Comparison of ENCODE assay signal across 8 cellular contexts in the genomic region with DNA sequence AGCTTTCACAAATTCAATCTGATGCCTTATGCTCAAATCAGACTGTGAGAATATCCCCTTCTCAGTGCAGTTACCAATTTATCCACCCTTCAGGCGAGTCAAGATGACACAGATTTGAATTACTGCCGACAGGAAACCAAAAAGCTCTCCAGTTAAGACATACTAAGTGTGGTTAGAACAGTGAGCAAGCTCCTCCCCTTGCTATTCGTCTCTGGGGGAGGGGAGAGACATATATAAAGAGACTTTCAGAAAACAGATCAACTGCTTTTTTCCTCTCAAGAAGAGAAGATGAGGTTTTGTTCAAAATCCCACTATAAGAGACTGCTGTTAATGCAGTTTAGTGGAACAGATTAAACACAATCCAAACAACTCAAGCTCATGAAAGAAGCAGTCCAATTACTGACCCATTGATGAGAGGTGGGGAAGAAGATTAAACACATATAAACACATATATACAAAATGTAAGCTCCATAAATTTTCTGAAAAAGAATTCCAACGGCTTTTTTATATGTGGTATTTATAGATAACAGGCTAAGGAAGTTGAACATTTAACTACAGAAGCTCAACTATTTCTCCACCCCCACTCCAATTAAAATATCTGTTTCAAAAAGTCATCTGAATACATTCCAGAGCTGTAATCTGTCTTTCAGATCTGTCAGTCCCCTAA.
DNase-seq lines count a peak whose midpoint lies in the region; ATAC-seq and TF ChIP-seq lines count a peak whose summit lies in the region.

No MANE protein-coding gene starts in this region.

- H3T11ph ChIP-seq in H9 (ENCODE audit: low read length), result no peak overlapping the region

- H3K27ac Mint-ChIP-seq in H9, result peak overlapping the region; percentile 89 to 97 (median 95)

- no peak overlapping the region for H3K14ac ChIP-seq in H9 (ENCODE audit: insufficient read depth, low read length)

- H2BK5ac ChIP-seq in H9 (ENCODE audit: insufficient read length, low read length), result no peak overlapping the region

- H3K18ac ChIP-seq in H9 (ENCODE audit: insufficient read length, low read depth, low read length), result no peak overlapping the region

- no peaks in the 10 kb centered on the region for H3K9me2 ChIP-seq in DOHH2 (replicated peaks; ENCODE audit: control insufficient read depth, low read length)

- no peak overlapping the region for H2BK20ac ChIP-seq in H9 (ENCODE audit: low read depth, low read length, poor library complexity, severe bottlenecking)

- H2BK12ac ChIP-seq in H9 (ENCODE audit: insufficient read length, low read depth, low read length), result no peak overlapping the region

- peaks cover 42% of the 10 kb centered on the region for H3K79me2 ChIP-seq in DOHH2 (ENCODE audit: control insufficient read depth, low read length)
- H3K79me2 ChIP-seq in H9 (ENCODE audit: insufficient read depth, low read length), result no peaks in the 10 kb centered on the region
- peaks cover 52% of the 10 kb centered on the region for H3K79me2 ChIP-seq in smooth muscle cell (ENCODE audit: low read depth)

- H3F3A ChIP-seq in DOHH2 (ENCODE audit: control insufficient read depth, insufficient read depth) (peaks cover 18% of the 10 kb centered on the region), smooth muscle cell (ENCODE audit: low read depth) (peaks cover 14% of the 10 kb centered on the region)

- no peak overlapping the region for H3K4ac ChIP-seq in H9 (ENCODE audit: low read depth, low read length)

- H3K27me3 Mint-ChIP-seq in H9 (ENCODE audit: low read depth), result no peaks in the 10 kb centered on the region

- H4K91ac ChIP-seq in H9 (ENCODE audit: insufficient read length, low read depth, low read length), result no peak overlapping the region

- H4K8ac ChIP-seq in H9 (replicated peaks; ENCODE audit: insufficient read length, low read depth, low read length), result no peak overlapping the region

- H3K27ac ChIP-seq in DOHH2 (ENCODE audit: low read depth, low read length) (peak overlapping the region; percentile 77), H9 (ENCODE audit: insufficient read length, low read depth, low read length) (no peak overlapping the region), smooth muscle cell (ENCODE audit: low read depth) (peak overlapping the region; percentile 97)

- ATAC-seq in HG03571 (IDR thresholded peaks at IDR 0.05; ENCODE audit: unreplicated experiment), result no peak

- H3K36me3 Mint-ChIP-seq in H9 (ENCODE audit: insufficient read depth in 1 of 3, low read depth in 3 of 3), result peaks cover 6 to 13% (median 8%) of the 10 kb centered on the region in 3 experiments

- no peak overlapping the region for H2BK120ac ChIP-seq in H9 (ENCODE audit: low read depth, low read length, poor library complexity, severe bottlenecking)

- H3K9me3 Mint-ChIP-seq in H9, result peaks cover 12 to 14% of the 10 kb centered on the region in 2 experiments

- H2AFZ ChIP-seq in H9 (ENCODE audit: low read length) (no peak overlapping the region), smooth muscle cell (ENCODE audit: low read depth) (no peak overlapping the region)

- peak overlapping the region; percentile 67 for H3K4me3 ChIP-seq in DOHH2 (ENCODE audit: low read length)
- H3K4me3 ChIP-seq in NT2/D1 (ENCODE audit: insufficient read length, low read depth), result peak overlapping the region; percentile 8
- peak overlapping the region; percentile 49 for H3K4me3 ChIP-seq in smooth muscle cell

- H3K27me3 ChIP-seq in DOHH2 (ENCODE audit: control insufficient read depth, low read length) (no peaks in the 10 kb centered on the region), H9 (ENCODE audit: insufficient read depth, low read length) (no peaks in the 10 kb centered on the region), NT2/D1 (ENCODE audit: insufficient read depth, insufficient read length) (no peaks in the 10 kb centered on the region), smooth muscle cell (ENCODE audit: low read depth) (no peaks in the 10 kb centered on the region)

- H3K9me3 ChIP-seq in DOHH2 (ENCODE audit: control insufficient read depth, insufficient read depth, low read length) (no peaks in the 10 kb centered on the region), H9 (ENCODE audit: control insufficient read depth, low read depth, low read length) (no peaks in the 10 kb centered on the region), NT2/D1 (ENCODE audit: insufficient read depth, low read length) (no peaks in the 10 kb centered on the region), smooth muscle cell (replicated peaks; ENCODE audit: low read depth) (no peaks in the 10 kb centered on the region)

- no peak for TF ChIP-seq CTCF in DOHH2 (IDR thresholded peaks at IDR 0.05; ENCODE audit: low read depth, low read length, poor library complexity, severe bottlenecking)
- TF ChIP-seq CTCF in H9 (conservative IDR thresholded peaks at IDR 0.05), result no peak
- TF ChIP-seq CTCF in smooth muscle cell (IDR thresholded peaks at IDR 0.05; ENCODE audit: borderline replicate concordance, insufficient read depth, poor library complexity, severe bottlenecking), result no peak

- no peak for DNase-seq in H9
- no peak for DNase-seq in NT2/D1 (ENCODE audit: low read depth, low spot score)
- DNase-seq in activated T-helper 9 cell treated with anti-CD3 and anti-CD28 coated beads, Interleukin-2, amount 50 U/mL, for 16 hours (ENCODE audit: low read depth), result peak; percentile 22
- DNase-seq in glomerular visceral epithelial cell (ENCODE audit: extremely low spot score), result peak; percentile 59
- DNase-seq in smooth muscle cell (lab: John Stamatoyannopoulos, UW; ENCODE audit: unreplicated experiment), result no peak
- DNase-seq in mesenteric fat pad (ENCODE audit: low spot score), result no peak

- H2AK5ac ChIP-seq in H9 (ENCODE audit: insufficient read length, low read length), result no peak overlapping the region

- H3K4me1 ChIP-seq in DOHH2 (ENCODE audit: control insufficient read depth, low read length) (peaks cover 57% of the 10 kb centered on the region), H9 (ENCODE audit: insufficient read depth, low read length) (peaks cover 3% of the 10 kb centered on the region; the same call in 1 of the 2 replicates), NT2/D1 (ENCODE audit: insufficient read depth, insufficient read length) (no peaks in the 10 kb centered on the region), smooth muscle cell (ENCODE audit: low read depth) (peaks cover 30% of the 10 kb centered on the region)

- no peak overlapping the region for H3K56ac ChIP-seq in H9 (ENCODE audit: insufficient read length, low read depth, low read length)

- H3K36me3 ChIP-seq in DOHH2 (ENCODE audit: control insufficient read depth, low read length), result no peaks in the 10 kb centered on the region; the same call in 1 of the 2 replicates
- no peaks in the 10 kb centered on the region for H3K36me3 ChIP-seq in NT2/D1 (ENCODE audit: insufficient read depth, insufficient read length, low read length)
- no peaks in the 10 kb centered on the region for H3K36me3 ChIP-seq in smooth muscle cell (ENCODE audit: low read depth)

- peak overlapping the region in 1 of 2 experiments; percentile 66; a peak in 1 of 5 replicates for H3K4me3 Mint-ChIP-seq in H9

- H2BK15ac ChIP-seq in H9 (ENCODE audit: low read depth, low read length), result no peak overlapping the region

- no peaks in the 10 kb centered on the region for H3K23me2 ChIP-seq in H9 (ENCODE audit: insufficient read length, low read depth, low read length, poor library complexity, severe bottlenecking)

- H4K20me1 ChIP-seq in DOHH2 (ENCODE audit: control insufficient read depth, insufficient read depth, low read depth, low read length) (no peaks in the 10 kb centered on the region), H9 (ENCODE audit: control insufficient read depth, insufficient read depth, insufficient read length) (no peaks in the 10 kb centered on the region), smooth muscle cell (ENCODE audit: low read depth) (peaks cover 6% of the 10 kb centered on the region)

- no peak overlapping the region for H3K23ac ChIP-seq in H9 (ENCODE audit: insufficient read length, low read depth, low read length)

- H3K9ac ChIP-seq in H9 (ENCODE audit: extremely low read depth, insufficient read length, low read length), result no peak overlapping the region
- H3K9ac ChIP-seq in NT2/D1 (ENCODE audit: insufficient read length, low read depth), result peak overlapping the region; percentile 51
- peak overlapping the region; percentile 77 for H3K9ac ChIP-seq in smooth muscle cell (ENCODE audit: low read depth)

- peaks cover 23 to 35% of the 10 kb centered on the region in 2 experiments for H3K4me1 Mint-ChIP-seq in H9

- H3K4me2 ChIP-seq in DOHH2 (ENCODE audit: low read length) (peak overlapping the region; percentile 97), H9 (ENCODE audit: insufficient read depth, insufficient read length, low read length) (peak overlapping the region; percentile 44), smooth muscle cell (peak overlapping the region; percentile 86)

- H4K5ac ChIP-seq in H9 (ENCODE audit: insufficient read length, low read depth, low read length), result no peak overlapping the region

- no CpG with 5 or more reads among the region's 4 CpGs for WGBS in H9 (ENCODE audit: extremely low coverage, insufficient read length, low lambda C conversion rate)
- 2% methylated on average over 4 of the region's 4 CpGs for WGBS in smooth muscle cell (ENCODE audit: low lambda C conversion rate)

- H3K79me1 ChIP-seq in H9 (ENCODE audit: insufficient read depth, low read depth, low read length, poor library complexity, severe bottlenecking), result no peaks in the 10 kb centered on the region

Comparison
In these comparisons a context has a peak if more than half of its experiments do, and no peak if none do; other contexts are left out.
1. H3K4me2 ChIP-seq: peak in every context shown above with its lines; median percentile 97 in DOHH2; 86 in smooth muscle cell; 44 in H9.
2. H3K4me3 ChIP-seq: peak in every context shown above with its lines; median percentile 67 in DOHH2; 49 in smooth muscle cell; 8 in NT2/D1.
3. DNase-seq: peak in activated T-helper 9 cell treated with anti-CD3 and anti-CD28 coated beads, Interleukin-2, amount 50 U/mL, for 16 hours (single experiment) and glomerular visceral epithelial cell (single experiment); none in H9 (single experiment), NT2/D1 (single experiment), smooth muscle cell (single experiment) and mesenteric fat pad (single experiment).